ENCODE assay signal across 12 cellular contexts in genomic region chr6:113630365-113630737, GRCh38.
DNase-seq lines count a peak whose midpoint lies in the region; ATAC-seq and TF ChIP-seq lines count a peak whose summit lies in the region.
"Had no signal": no experiment of that assay in that cellular context is flagged by ENCODE, and none has a peak within 500 bp of the region (broad histone marks: within the 10 kb centered on the region; RNA-seq: fewer than 3 reads in every experiment).

No MANE protein-coding gene starts in this region.

- no peak overlapping the region for H3K27ac Mint-ChIP-seq in CD8-positive, alpha-beta memory T cell
- H3K27ac Mint-ChIP-seq in nephron: peak overlapping the region in 2 of 3 experiments; percentile 78 to 85
- H3K27ac Mint-ChIP-seq in naive thymus-derived CD8-positive, alpha-beta T cell: peak overlapping the region in 1 of 10 donors; percentile 85

- no peak overlapping the region for H3K4me3 ChIP-seq in CD8-positive, alpha-beta memory T cell (ENCODE audit: low read length)
- no peak overlapping the region for H3K4me3 ChIP-seq in Loucy (ENCODE audit: low read length, poor library complexity, severe bottlenecking)
- H3K4me3 ChIP-seq in colonic mucosa: no peak overlapping the region

- no peak for ATAC-seq in HG02938 (IDR thresholded peaks at IDR 0.05; ENCODE audit: unreplicated experiment)
- no peak for ATAC-seq in naive thymus-derived CD8-positive, alpha-beta T cell

- H3K27me3 Mint-ChIP-seq in CD8-positive, alpha-beta memory T cell: peaks cover 0 to 2% of the 10 kb centered on the region in 2 donors
- H3K27me3 Mint-ChIP-seq in nephron (ENCODE audit: low read depth): no peaks in the 10 kb centered on the region
- peaks cover 0 to 8% (median 0%) of the 10 kb centered on the region in 5 donors for H3K27me3 Mint-ChIP-seq in naive thymus-derived CD8-positive, alpha-beta T cell

- no peaks in the 10 kb centered on the region for H3K9me3 ChIP-seq in CD8-positive, alpha-beta memory T cell (ENCODE audit: low read length)
- H3K9me3 ChIP-seq in Loucy (ENCODE audit: insufficient read depth, low read depth, low read length): no peaks in the 10 kb centered on the region
- no peaks in the 10 kb centered on the region for H3K9me3 ChIP-seq in colonic mucosa

- peak overlapping the region; percentile 39; the same call in 1 of the 2 replicates for H2AFZ ChIP-seq in Loucy (ENCODE audit: low read length)

- POLR2A ChIA-PET in CD8-positive, alpha-beta memory T cell (lab: Charles Lee): no interaction called here
- POLR2A ChIA-PET in naive thymus-derived CD8-positive, alpha-beta T cell (lab: Charles Lee): no interaction called here

- H3K4me2 ChIP-seq in Loucy (ENCODE audit: low read depth, low read length, poor library complexity, severe bottlenecking): no peak overlapping the region

- H3K4me1 Mint-ChIP-seq in CD8-positive, alpha-beta memory T cell: peaks cover 22 to 42% (median 40%) of the 10 kb centered on the region in 3 donors
- peaks cover 44% of the 10 kb centered on the region for H3K4me1 Mint-ChIP-seq in nephron
- H3K4me1 Mint-ChIP-seq in naive thymus-derived CD8-positive, alpha-beta T cell: peaks cover 0 to 57% (median 3%) of the 10 kb centered on the region in 4 donors

- no peaks in the 10 kb centered on the region for H3K27me3 ChIP-seq in CD8-positive, alpha-beta memory T cell (ENCODE audit: insufficient read depth, low read length, poor library complexity, severe bottlenecking)
- H3K27me3 ChIP-seq in Loucy (ENCODE audit: insufficient read depth, low read length, poor library complexity, severe bottlenecking): no peaks in the 10 kb centered on the region
- no peaks in the 10 kb centered on the region for H3K27me3 ChIP-seq in colonic mucosa

- H3K36me3 ChIP-seq in CD8-positive, alpha-beta memory T cell (ENCODE audit: insufficient read depth, low read length): no peaks in the 10 kb centered on the region
- H3K36me3 ChIP-seq in Loucy (ENCODE audit: insufficient read depth, low read length) (no peaks in the 10 kb centered on the region), colonic mucosa (no peaks in the 10 kb centered on the region)

- no peaks in the 10 kb centered on the region for H3K9me2 ChIP-seq in Loucy (replicated peaks; ENCODE audit: low read depth, low read length)

- CTCF ChIA-PET in CD8-positive, alpha-beta memory T cell (lab: Charles Lee): no interaction called here

- H3K79me2 ChIP-seq in Loucy (ENCODE audit: insufficient read depth, low read length): no peaks in the 10 kb centered on the region

- no peak for DNase-seq in CD8-positive, alpha-beta memory T cell
- no peak for DNase-seq in colonic mucosa
- DNase-seq in SKM-1 (lab: John Stamatoyannopoulos, UW; ENCODE audit: unreplicated experiment): no peak
- no peak for DNase-seq in effector CD4-positive, alpha-beta T cell
- DNase-seq in naive thymus-derived CD8-positive, alpha-beta T cell: no peak
- DNase-seq: central memory CD4-positive, alpha-beta T cell; GDM1; nucleus accumbens; T1000 had no signal

- H3K9me3 Mint-ChIP-seq in CD8-positive, alpha-beta memory T cell: no peaks in the 10 kb centered on the region
- no peaks in the 10 kb centered on the region for H3K9me3 Mint-ChIP-seq in nephron
- H3K9me3 Mint-ChIP-seq in naive thymus-derived CD8-positive, alpha-beta T cell: no peaks in the 10 kb centered on the region

- H3K4me3 Mint-ChIP-seq in CD8-positive, alpha-beta memory T cell: peak overlapping the region in 4 of 7 donors; percentile 76 to 87 (median 78)
- H3K4me3 Mint-ChIP-seq in nephron: no peak overlapping the region
- H3K4me3 Mint-ChIP-seq in naive thymus-derived CD8-positive, alpha-beta T cell: no peak overlapping the region

- TF ChIP-seq CTCF in Loucy (conservative IDR thresholded peaks at IDR 0.05; ENCODE audit: low read length) (no peak), colonic mucosa (IDR thresholded peaks at IDR 0.05) (no peak), nephron (IDR thresholded peaks at IDR 0.05; ENCODE audit: unreplicated experiment in 3 of 3) (no peak)

- no peaks in the 10 kb centered on the region for H3F3A ChIP-seq in Loucy (ENCODE audit: low read depth)

- intact Hi-C loops in colonic mucosa (cut with DNase I): no loop called here

- no peaks in the 10 kb centered on the region for H3K4me1 ChIP-seq in CD8-positive, alpha-beta memory T cell (ENCODE audit: insufficient read depth, low read length)
- peaks cover 10% of the 10 kb centered on the region for H3K4me1 ChIP-seq in Loucy (ENCODE audit: insufficient read depth, low read length, poor library complexity, severe bottlenecking)
- H3K4me1 ChIP-seq in colonic mucosa: peaks cover 7% of the 10 kb centered on the region

- no peaks in the 10 kb centered on the region for H3K36me3 Mint-ChIP-seq in CD8-positive, alpha-beta memory T cell
- no peaks in the 10 kb centered on the region for H3K36me3 Mint-ChIP-seq in nephron (ENCODE audit: low read depth)
- H3K36me3 Mint-ChIP-seq in naive thymus-derived CD8-positive, alpha-beta T cell: no peaks in the 10 kb centered on the region

- H3K9ac ChIP-seq in Loucy (ENCODE audit: low read depth, low read length, poor library complexity, severe bottlenecking) (no peak overlapping the region), colonic mucosa (ENCODE audit: low read depth in 2 of 2, low read length in 2 of 2) (no peak overlapping the region)

- H4K20me1 ChIP-seq in Loucy (ENCODE audit: insufficient read depth, low read length, poor library complexity, severe bottlenecking): no peaks in the 10 kb centered on the region

- no peak overlapping the region for H3K27ac ChIP-seq in CD8-positive, alpha-beta memory T cell (ENCODE audit: low read depth, low read length)
- peak overlapping the region; percentile 70 for H3K27ac ChIP-seq in colonic mucosa

Comparison
In these comparisons a context has a peak if more than half of its experiments do, and no peak if none do; other contexts are left out.
1. H3K27ac Mint-ChIP-seq: peak in nephron (2 of 3); none in CD8-positive, alpha-beta memory T cell (0 of 8).
2. H3K4me3 Mint-ChIP-seq: peak in CD8-positive, alpha-beta memory T cell (4 of 7); none in nephron (0 of 3) and naive thymus-derived CD8-positive, alpha-beta T cell (0 of 10).